12 cellular contexts compared by ENCODE assay signal in the genomic region with DNA sequence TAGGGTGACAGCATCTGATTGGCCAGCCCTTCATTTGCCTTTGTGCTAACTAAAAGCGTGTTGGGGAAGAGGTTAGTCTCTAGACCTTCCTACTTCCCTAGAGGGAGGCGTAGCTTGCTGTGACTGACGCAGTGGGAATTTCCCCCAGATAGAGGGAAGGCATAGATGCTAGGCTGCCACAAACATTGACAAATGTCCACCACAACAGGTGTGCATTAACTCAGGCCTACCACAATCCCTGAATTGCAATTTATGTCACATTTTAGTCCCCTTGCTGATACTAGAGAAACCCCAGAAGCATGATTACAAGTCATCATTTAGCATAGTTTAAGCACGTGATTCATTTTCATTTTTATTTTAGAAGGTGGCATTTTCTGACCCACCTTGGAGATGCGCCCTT.
DNase-seq lines count a peak whose midpoint lies in the region; ATAC-seq, FAIRE-seq and TF ChIP-seq lines count a peak whose summit lies in the region.
"Had no signal": no experiment of that assay in that cellular context is flagged by ENCODE, and none has a peak within 500 bp of the region (broad histone marks: within the 10 kb centered on the region; RNA-seq: fewer than 3 reads in every experiment).

No MANE protein-coding gene starts in this region.

- H3K4me2 ChIP-seq in OCI-LY7 (ENCODE audit: low read length) = peak overlapping the region; percentile 61

- no peak for TF ChIP-seq CTCF in OCI-LY7 (conservative IDR thresholded peaks at IDR 0.05; ENCODE audit: low read length)

- H3K9me2 ChIP-seq in OCI-LY7 (ENCODE audit: insufficient read depth, low read length) = no peaks in the 10 kb centered on the region

- peak; percentile 86 for DNase-seq in CD1c-positive myeloid dendritic cell (ENCODE audit: extremely low spot score)
- no peak for DNase-seq in GM19239 (ENCODE audit: insufficient read length, low spot score)
- peak; percentile 47 for DNase-seq in OCI-LY7 (ENCODE audit: low spot score)
- DNase-seq in NCI-H2081 treated with DMSO at 0.1 percent for 48 hours (lab: John Stamatoyannopoulos, UW) = no peak
- no peak for DNase-seq in DMS53 (lab: John Stamatoyannopoulos, UW)
- no peak for DNase-seq in NOMO-1 (lab: John Stamatoyannopoulos, UW; ENCODE audit: unreplicated experiment in 2 of 2)
- no peak for DNase-seq in HPDE6-E6E7 (ENCODE audit: extremely low spot score)
- DNase-seq: activated CD4-positive, alpha-beta T cell treated with anti-CD3 and anti-CD28 coated beads, Interleukin-2, amount 50 U/mL, for 4 hours; kidney; NCI-H69; tibial artery had no signal

- peak overlapping the region; percentile 98; the same call in 1 of the 2 replicates for H2AFZ ChIP-seq in OCI-LY7 (ENCODE audit: low read length)

- H3K9me3 ChIP-seq in OCI-LY7 (ENCODE audit: low read length) = 0 out of 2 replicates have a peak, but pooled peaks cover 15% of the 10 kb centered on the region

- POLR2A ChIA-PET in OCI-LY7 (lab: Charles Lee) = interaction anchor here (0.7 to 1.0 kb wide), 3 partner anchors 24 to 195 kb away, joined by 3 to 4 read pairs (median 3); no protein-coding TSS in a partner anchor

- BruUV-seq in OCI-LY7 (replicated peaks; lab: Mats Ljungman, UMichigan) = no TSS peak

- peak overlapping the region; percentile 20 for H3K4me3 ChIP-seq in OCI-LY7 (ENCODE audit: low read depth, low read length, poor library complexity, severe bottlenecking)
- H3K4me3 ChIP-seq: tibial artery had no signal

- H3K4me1 ChIP-seq in OCI-LY7 (ENCODE audit: insufficient read depth, low read length, poor library complexity, severe bottlenecking) = peaks cover 36% of the 10 kb centered on the region
- H3K4me1 ChIP-seq: tibial artery had no signal

- H3K27ac ChIP-seq in OCI-LY7 (ENCODE audit: low read depth, low read length, poor library complexity, severe bottlenecking) = peak overlapping the region; percentile 62
- H3K27ac ChIP-seq: tibial artery had no signal

- peak; percentile 76 for ATAC-seq in HG02943 (IDR thresholded peaks at IDR 0.05; ENCODE audit: low read depth, unreplicated experiment)

- intact Hi-C loops in OCI-LY7 (cut with micrococcal nuclease; ENCODE audit: unreplicated experiment) = no loop called here

- H3K79me2 ChIP-seq in OCI-LY7 (ENCODE audit: insufficient read depth, low read depth, low read length) = no peaks in the 10 kb centered on the region

- FAIRE-seq in GM19239 (lab: Jason Lieb, UNC) = peak; percentile 95
- FAIRE-seq: kidney had no signal

- CTCF ChIA-PET in OCI-LY7 (lab: Charles Lee; ENCODE audit: unreplicated experiment) = interaction anchor here (1.6 kb wide), 1 partner anchor 11 kb away, joined by 4 read pairs; no protein-coding TSS in a partner anchor

- H3K36me3 ChIP-seq in OCI-LY7 (ENCODE audit: insufficient read depth, low read length) = no peaks in the 10 kb centered on the region
- H3K36me3 ChIP-seq: tibial artery had no signal

- no peaks in the 10 kb centered on the region for H4K20me1 ChIP-seq in OCI-LY7 (ENCODE audit: insufficient read depth, low read length)

Comparison
In these comparisons a context has a peak if more than half of its experiments do, and no peak if none do; other contexts are left out.
1. DNase-seq: peak in CD1c-positive myeloid dendritic cell (single experiment) and OCI-LY7 (single experiment); none in GM19239 (single experiment), NCI-H2081 treated with DMSO at 0.1 percent for 48 hours (single experiment), DMS53 (single experiment), NOMO-1 (0 of 2) and HPDE6-E6E7 (single experiment).